Comparison of ENCODE assay signal across 8 cellular contexts in genomic region chr7:39952791-39953190, GRCh38. TPM values are rescaled to one million over a fixed set of nuclear protein-coding genes. Genes with fewer than 3 reads are reported as not detected.
DNase-seq lines count a peak whose midpoint lies in the region; ATAC-seq and TF ChIP-seq lines count a peak whose summit lies in the region.

No MANE protein-coding gene starts in this region.

- peak overlapping the region; percentile 74 to 95 for H3K4me3 ChIP-seq in left lung
- H3K4me3 ChIP-seq in tibial nerve, result peak overlapping the region; percentile 71 to 96 (median 89)

- peak overlapping the region; percentile 79 for H3K27ac Mint-ChIP-seq in activated naive CD4-positive, alpha-beta T cell treated with anti-CD3 and anti-CD28 coated beads for 36 hours
- peak overlapping the region; percentile 42 for H3K27ac Mint-ChIP-seq in activated naive CD8-positive, alpha-beta T cell treated with anti-CD3 and anti-CD28 coated beads, Interleukin-2, amount 10 ng/mL, durations not matched to agents 7 days and 5 days

- POLR2A ChIA-PET in activated naive CD8-positive, alpha-beta T cell treated with anti-CD3 and anti-CD28 coated beads, Interleukin-2, amount 10 ng/mL, durations not matched to agents 7 days and 5 days (lab: Charles Lee), result interaction anchor here (1.6 kb wide), 1 partner anchor 182 kb away, joined by 5 read pairs; the partner anchor contains the start of genes MPLKIP and SUGCT

- H3K27me3 ChIP-seq in left lung (no peaks in the 10 kb centered on the region), tibial nerve (no peaks in the 10 kb centered on the region)

- peak overlapping the region in 1 of 2 donors; percentile 100 for H3K27ac ChIP-seq in left lung
- H3K27ac ChIP-seq in tibial nerve, result peak overlapping the region in 2 of 4 donors; percentile 99

- peaks cover 50% of the 10 kb centered on the region for H3K4me1 Mint-ChIP-seq in activated naive CD4-positive, alpha-beta T cell treated with anti-CD3 and anti-CD28 coated beads for 36 hours (ENCODE audit: low read depth)
- peaks cover 29% of the 10 kb centered on the region for H3K4me1 Mint-ChIP-seq in activated naive CD8-positive, alpha-beta T cell treated with anti-CD3 and anti-CD28 coated beads, Interleukin-2, amount 10 ng/mL, durations not matched to agents 7 days and 5 days

- H3K4me3 Mint-ChIP-seq in activated naive CD4-positive, alpha-beta T cell treated with anti-CD3 and anti-CD28 coated beads for 36 hours, result peak overlapping the region; percentile 85
- peak overlapping the region; percentile 92 for H3K4me3 Mint-ChIP-seq in activated naive CD8-positive, alpha-beta T cell treated with anti-CD3 and anti-CD28 coated beads, Interleukin-2, amount 10 ng/mL, durations not matched to agents 7 days and 5 days

- no peaks in the 10 kb centered on the region for H3K27me3 Mint-ChIP-seq in activated naive CD4-positive, alpha-beta T cell treated with anti-CD3 and anti-CD28 coated beads for 36 hours (ENCODE audit: low read depth)
- no peaks in the 10 kb centered on the region for H3K27me3 Mint-ChIP-seq in activated naive CD8-positive, alpha-beta T cell treated with anti-CD3 and anti-CD28 coated beads, Interleukin-2, amount 10 ng/mL, durations not matched to agents 7 days and 5 days

- no peaks in the 10 kb centered on the region for H3K9me3 ChIP-seq in left lung
- H3K9me3 ChIP-seq in tibial nerve, result no peaks in the 10 kb centered on the region

- TF ChIP-seq CTCF in left lung (IDR thresholded peaks at IDR 0.05) (no peak), tibial nerve (IDR thresholded peaks at IDR 0.05) (no peak)

- CTCF ChIA-PET in activated naive CD4-positive, alpha-beta T cell treated with anti-CD3 and anti-CD28 coated beads for 36 hours (lab: Charles Lee), result interaction anchor here (0.6 to 3.1 kb wide), 4 partner anchors 38 to 99 kb away, joined by 3 to 31 read pairs (median 3); no protein-coding TSS in a partner anchor

- no peaks in the 10 kb centered on the region for H3K9me3 Mint-ChIP-seq in activated naive CD4-positive, alpha-beta T cell treated with anti-CD3 and anti-CD28 coated beads for 36 hours
- H3K9me3 Mint-ChIP-seq in activated naive CD8-positive, alpha-beta T cell treated with anti-CD3 and anti-CD28 coated beads, Interleukin-2, amount 10 ng/mL, durations not matched to agents 7 days and 5 days, result no peaks in the 10 kb centered on the region

- H3K36me3 ChIP-seq in left lung (peaks cover 0 to 4% of the 10 kb centered on the region in 2 donors), tibial nerve (no peaks in the 10 kb centered on the region)

- H3K36me3 Mint-ChIP-seq in activated naive CD4-positive, alpha-beta T cell treated with anti-CD3 and anti-CD28 coated beads for 36 hours (ENCODE audit: low read depth), result peaks cover 15% of the 10 kb centered on the region
- peaks cover 20% of the 10 kb centered on the region for H3K36me3 Mint-ChIP-seq in activated naive CD8-positive, alpha-beta T cell treated with anti-CD3 and anti-CD28 coated beads, Interleukin-2, amount 10 ng/mL, durations not matched to agents 7 days and 5 days

- 14 to 15% methylated on average over 3 of the region's 3 CpGs for WGBS in tibial nerve, 2 donors

- intact Hi-C loops in activated naive CD4-positive, alpha-beta T cell treated with anti-CD3 and anti-CD28 coated beads for 36 hours (cut with micrococcal nuclease), result loop anchor here (1.0 to 2.0 kb wide), 2 partner anchors 8 to 62 kb away; no protein-coding TSS in a partner anchor
- intact Hi-C loops in left lung (cut with DNase I), result no loop called here

- no peak for TF ChIP-seq EP300 in tibial nerve (IDR thresholded peaks at IDR 0.05)

- no peak for TF ChIP-seq POLR2A in tibial nerve (IDR thresholded peaks at IDR 0.05)

- ATAC-seq in activated naive CD8-positive, alpha-beta T cell treated with anti-CD3 and anti-CD28 coated beads, Interleukin-2, amount 10 ng/mL, durations not matched to agents 7 days and 5 days (ENCODE audit: low read depth), result no peak
- no peak for ATAC-seq in left lung
- ATAC-seq in left lobe of liver, result no peak

- DNase-seq in activated naive CD4-positive, alpha-beta T cell treated with anti-CD3 and anti-CD28 coated beads for 36 hours, result no peak
- no peak for DNase-seq in activated naive CD4-positive, alpha-beta T cell treated with anti-CD3 and anti-CD28 coated beads, Interleukin-2, amount 50 U/mL, for 16 hours
- DNase-seq in activated naive CD8-positive, alpha-beta T cell treated with anti-CD3 and anti-CD28 coated beads, Interleukin-2, amount 10 ng/mL, durations not matched to agents 7 days and 5 days, result no peak
- DNase-seq in left lung (no peak), tibial nerve (ENCODE audit: low spot score in 2 of 2) (no peak), SHP77 treated with DMSO at 0.1 percent for 48 hours (lab: John Stamatoyannopoulos, UW) (no peak), left lobe of liver (ENCODE audit: low spot score) (no peak), NCI-H526 treated with DMSO at 0.1 percent for 48 hours (lab: John Stamatoyannopoulos, UW) (no peak)

- H3K4me1 ChIP-seq in left lung, result peaks cover 7 to 66% of the 10 kb centered on the region in 2 donors
- peaks cover 0 to 66% (median 42%) of the 10 kb centered on the region in 4 donors for H3K4me1 ChIP-seq in tibial nerve

RNA-seq across cellular contexts. Expression of gene CDK13, which starts 2.7 kb away (rescaled TPM):
- total RNA-seq in activated naive CD4-positive, alpha-beta T cell treated with anti-CD3 and anti-CD28 coated beads for 36 hours, result 10 to 100 TPM; 27.8 to 28.1 TPM
- 10 to 100 TPM; 62.7 to 65.2 TPM for total RNA-seq in activated naive CD8-positive, alpha-beta T cell treated with anti-CD3 and anti-CD28 coated beads, Interleukin-2, amount 10 ng/mL, durations not matched to agents 7 days and 5 days
- total RNA-seq in left lung (10 to 100 TPM; 38.0 to 43.2 TPM), tibial nerve (100 to 1,000 TPM in 3 of 4 donors, 10 to 100 TPM in 1; 87.8 to 128 (median 114) TPM), left lobe of liver (24.1 TPM)
